Comparison of ENCODE assay signal across 8 cellular contexts in genomic region chr1:145690587-145691558, GRCh38. TPM values are rescaled to one million over a fixed set of nuclear protein-coding genes. Genes with fewer than 3 reads are reported as not detected.
DNase-seq lines count a peak whose midpoint lies in the region; ATAC-seq and TF ChIP-seq lines count a peak whose summit lies in the region.

No MANE protein-coding gene starts in this region.

- intact Hi-C loops in right lobe of liver (cut with DNase I) (no loop called here), cardiac septum (cut with DNase I) (no loop called here)

- H3K36me3 ChIP-seq in right lobe of liver, result peaks cover 0 to 12% (median 5%) of the 10 kb centered on the region in 4 donors

- TF ChIP-seq CTCF in AG04449 (IDR thresholded peaks at IDR 0.05; ENCODE audit: insufficient read depth, low read length, missing control alignments), result no peak
- no peak for TF ChIP-seq CTCF in right lobe of liver (IDR thresholded peaks at IDR 0.05)

- TF ChIP-seq POLR2A in right lobe of liver (IDR thresholded peaks at IDR 0.05), result no peak

- peak overlapping the region in 2 of 3 donors; percentile 58 to 76 for H3K27ac ChIP-seq in right lobe of liver

- peak; percentile 90 for ATAC-seq in GM18867 (IDR thresholded peaks at IDR 0.05; ENCODE audit: unreplicated experiment)
- ATAC-seq in activated naive CD4-positive, alpha-beta T cell treated with anti-CD3 and anti-CD28 coated beads, Interleukin-2, amount 50 U/mL, for 72 hours, result peak; percentile 94 to 98
- ATAC-seq in right lobe of liver, result peak; percentile 72 to 86 (median 77)
- no peak for ATAC-seq in HG03039 (IDR thresholded peaks at IDR 0.05; ENCODE audit: unreplicated experiment)

- H3K4me3 ChIP-seq in AG04449 (ENCODE audit: low read depth, low read length) (no peak overlapping the region), right lobe of liver (no peak overlapping the region)

- H3K9me3 ChIP-seq in right lobe of liver, result no peaks in the 10 kb centered on the region

- DNase-seq in AG04449 (ENCODE audit: low read depth, low spot score) (peak; percentile 62), HT1080 (ENCODE audit: low read depth) (peak; percentile 65), right lobe of liver (peak in 1 of 3 donors; percentile 44), NCI-H2081 treated with DMSO at 0.1 percent for 48 hours (lab: John Stamatoyannopoulos, UW) (no peak), cardiac septum (ENCODE audit: low spot score) (no peak)
- DNase-seq in activated naive CD4-positive, alpha-beta T cell treated with anti-CD3 and anti-CD28 coated beads, Interleukin-2, amount 50 U/mL, for 72 hours (ENCODE audit: low spot score in 2 of 2), result peak in 1 of 2 donors; percentile 31

- POLR2A ChIA-PET in AG04449 (lab: Yijun Ruan, JAX), result no interaction called here

- H3K27me3 ChIP-seq in right lobe of liver, result no peaks in the 10 kb centered on the region

- CTCF ChIA-PET in AG04449 (lab: Yijun Ruan, JAX), result interaction anchor here (1.4 to 2.6 kb wide), 2 partner anchors 9 to 30 kb away, joined by 5 to 18 read pairs; no protein-coding TSS in a partner anchor

- H3K9me3 Mint-ChIP-seq in activated naive CD4-positive, alpha-beta T cell treated with anti-CD3 and anti-CD28 coated beads, Interleukin-2, amount 50 U/mL, for 72 hours, result no peaks in the 10 kb centered on the region

- H3K27ac Mint-ChIP-seq in activated naive CD4-positive, alpha-beta T cell treated with anti-CD3 and anti-CD28 coated beads, Interleukin-2, amount 50 U/mL, for 72 hours, result peak overlapping the region in 1 of 2 donors; percentile 44

- peaks cover 0 to 31% (median 13%) of the 10 kb centered on the region in 4 donors for H3K4me1 ChIP-seq in right lobe of liver

- H3K36me3 Mint-ChIP-seq in activated naive CD4-positive, alpha-beta T cell treated with anti-CD3 and anti-CD28 coated beads, Interleukin-2, amount 50 U/mL, for 72 hours, result no peaks in the 10 kb centered on the region

- WGBS in right lobe of liver (ENCODE audit: insufficient coverage, low coverage, low lambda C conversion rate, missing lambda C conversion rate), result 32% methylated on average over 5 of the region's 5 CpGs

RNA-seq across cellular contexts. Expression of gene PDZK1, which starts 16.3 kb away (rescaled TPM):
- total RNA-seq in HT1080 (2014; rRNA removed; shearing (Covaris generic)), result not detected in 2 replicates
- 0.06 TPM in 1 of 2 replicates, not detected in the other for polyA plus RNA-seq in HT1080 (2015; cell fraction: cytosol; rRNA removed)
- polyA plus RNA-seq in HT1080 (2015; cell fraction: nucleus; rRNA removed), result 0.26 and 0.33 TPM in 2 replicates
- total RNA-seq in activated naive CD4-positive, alpha-beta T cell treated with anti-CD3 and anti-CD28 coated beads, Interleukin-2, amount 50 U/mL, for 72 hours, result not detected
- total RNA-seq in right lobe of liver (100 to 1,000 TPM in 2 of 6 experiments, 10 to 100 TPM in 4; 64.8 to 117 (median 79.2) TPM), cardiac septum (0.48 TPM)

RNA-seq across cellular contexts. Expression of gene CD160, which starts 28.4 kb away (rescaled TPM):
- total RNA-seq in HT1080 (2014; rRNA removed; shearing (Covaris generic)), result not detected in 2 replicates
- polyA plus RNA-seq in HT1080 (2015; cell fraction: cytosol; rRNA removed), result not detected in 2 replicates
- polyA plus RNA-seq in HT1080 (2015; cell fraction: nucleus; rRNA removed), result not detected in 2 replicates
- total RNA-seq in activated naive CD4-positive, alpha-beta T cell treated with anti-CD3 and anti-CD28 coated beads, Interleukin-2, amount 50 U/mL, for 72 hours, result under 1 TPM in 1 of 2 donors, not detected in 1; 0.64 TPM
- total RNA-seq in right lobe of liver, result 1 to 10 TPM in 2 of 6 experiments, under 1 TPM in 2, not detected in 2; 0.19 to 1.5 (median 0.91) TPM
- total RNA-seq in cardiac septum, result 0.22 TPM

Comparison
In these comparisons a context has a peak if more than half of its experiments do, and no peak if none do; other contexts are left out.
1. DNase-seq: peak in AG04449 (single experiment) and HT1080 (single experiment); none in NCI-H2081 treated with DMSO at 0.1 percent for 48 hours (single experiment) and cardiac septum (single experiment).
2. RNA of gene PDZK1, which starts 16.3 kb away (total RNA-seq): 64.8 to 117 TPM in right lobe of liver; 0.48 TPM in cardiac septum (single experiment), not detected in activated naive CD4-positive, alpha-beta T cell treated with anti-CD3 and anti-CD28 coated beads, Interleukin-2, amount 50 U/mL, for 72 hours and not detected in HT1080; every median in the first group is over 10 times any median in the second.